Comparison of ENCODE assay signal across 8 cellular contexts in genomic region chr2:54673501-54673998, GRCh38. TPM values are rescaled to one million over a fixed set of nuclear protein-coding genes. Genes with fewer than 3 reads are reported as not detected.
DNase-seq lines count a peak whose midpoint lies in the region; ATAC-seq, FAIRE-seq and TF ChIP-seq lines count a peak whose summit lies in the region.

No MANE protein-coding gene starts in this region.

- H3K27me3 ChIP-seq in DOHH2 (ENCODE audit: control insufficient read depth, low read length): 0 out of 2 replicates have a peak, but pooled peaks cover 3% of the 10 kb centered on the region
- no peaks in the 10 kb centered on the region for H3K27me3 ChIP-seq in H1 (replicated peaks in 1 of 4; ENCODE audit: control insufficient read depth in 3 of 4, extremely low read depth in 1 of 4, insufficient read depth in 3 of 4, low read length in 3 of 4)
- H3K27me3 ChIP-seq in uterus: no peaks in the 10 kb centered on the region

- H3K27me3 Mint-ChIP-seq in natural killer cell (ENCODE audit: low read depth in 2 of 2): peaks cover 5 to 16% of the 10 kb centered on the region in 2 donors

- no peaks in the 10 kb centered on the region for H3K79me1 ChIP-seq in H1 (ENCODE audit: low read depth, low read length)

- TF ChIP-seq POLR2A in H1 (IDR thresholded peaks at IDR 0.05; ENCODE audit: control extremely low read depth in 1 of 2, low read depth in 2 of 2, low read length in 2 of 2): no peak
- peak in 1 of 2 donors; percentile 16 for TF ChIP-seq POLR2A in uterus (IDR thresholded peaks at IDR 0.05)

- 94% methylated on average over 16 of the region's 16 CpGs; no CpG with 5 or more reads in 1 of the 2 experiments for WGBS in H1 (ENCODE audit: extremely low coverage in 1 of 2, insufficient coverage in 1 of 2, insufficient read length in 1 of 2, insufficient replicate concordance in 2 of 2, low coverage in 1 of 2, low lambda C conversion rate in 2 of 2, missing lambda C conversion rate in 1 of 2), 2 experiments

- H3K36me3 ChIP-seq in DOHH2 (ENCODE audit: control insufficient read depth, low read length) (no peaks in the 10 kb centered on the region), H1 (ENCODE audit: control insufficient read depth in 2 of 4, insufficient read depth in 4 of 4, low read length in 3 of 4) (peaks cover 0 to 22% (median 13%) of the 10 kb centered on the region in 4 experiments; a peak in 7 of 8 replicates), uterus (no peaks in the 10 kb centered on the region)

- no peak overlapping the region for H4K5ac ChIP-seq in H1 (ENCODE audit: insufficient read length, low read depth, low read length)

- CTCF ChIA-PET in H1 (lab: Charles Lee; ENCODE audit: partially characterized antibody): interaction anchor here (0.9 to 11.9 kb wide), 8 partner anchors 10 to 566 kb away, joined by 3 to 138 read pairs (median 4); no protein-coding TSS in a partner anchor

- TF ChIP-seq RAD21 in H1 (IDR thresholded peaks at IDR 0.05 in 1 of 2, conservative IDR thresholded peaks at IDR 0.05 in 1 of 2; ENCODE audit: low read depth in 2 of 2, low read length in 2 of 2): no peak

- H2BK12ac ChIP-seq in H1 (ENCODE audit: low read depth, low read length): no peak overlapping the region

- no peaks in the 10 kb centered on the region for H3K9me2 ChIP-seq in DOHH2 (replicated peaks; ENCODE audit: control insufficient read depth, low read length)

- H3K36me3 Mint-ChIP-seq in natural killer cell: no peaks in the 10 kb centered on the region

- H4K20me1 ChIP-seq in DOHH2 (ENCODE audit: control insufficient read depth, insufficient read depth, low read depth, low read length): no peaks in the 10 kb centered on the region
- no peaks in the 10 kb centered on the region for H4K20me1 ChIP-seq in H1 (replicated peaks in 1 of 2; ENCODE audit: control insufficient read depth in 1 of 2, insufficient read depth in 2 of 2, low read length in 2 of 2)

- H3K4me3 Mint-ChIP-seq in natural killer cell: peak overlapping the region; percentile 65

- no peaks in the 10 kb centered on the region for H3F3A ChIP-seq in DOHH2 (ENCODE audit: control insufficient read depth, insufficient read depth)

- DNase-seq in RPMI7951 (ENCODE audit: low read depth) (peak; percentile 86), H1 (ENCODE audit: low read depth in 1 of 2, low spot score in 2 of 2) (peak in 1 of 2 experiments; percentile 45), natural killer cell (no peak), uterus (peak; percentile 83 to 88), NCI-H774 (lab: John Stamatoyannopoulos, UW) (no peak), DMS53 (lab: John Stamatoyannopoulos, UW) (no peak)

- H2BK20ac ChIP-seq in H1 (ENCODE audit: low read length): no peak overlapping the region

- H2BK120ac ChIP-seq in H1 (replicated peaks; ENCODE audit: low read depth, low read length): no peak overlapping the region

- H3K56ac ChIP-seq in H1 (replicated peaks; ENCODE audit: insufficient read length, low read depth, low read length): no peak overlapping the region

- peak overlapping the region; percentile 72; the same call in 1 of the 2 replicates for H4K8ac ChIP-seq in H1 (ENCODE audit: extremely low read depth, insufficient read depth, low read length)

- peak overlapping the region; percentile 27 for H3K4me2 ChIP-seq in DOHH2 (ENCODE audit: low read length)
- no peak overlapping the region for H3K4me2 ChIP-seq in H1 (ENCODE audit: insufficient read depth in 1 of 2, low read depth in 2 of 2, low read length in 2 of 2)

- no peaks in the 10 kb centered on the region for H3K9me3 Mint-ChIP-seq in natural killer cell

- H3K4ac ChIP-seq in H1 (replicated peaks; ENCODE audit: insufficient read length, low read depth, low read length): no peak overlapping the region

- no peaks in the 10 kb centered on the region for H3K9me3 ChIP-seq in DOHH2 (ENCODE audit: control insufficient read depth, insufficient read depth, low read length)
- H3K9me3 ChIP-seq in H1 (ENCODE audit: insufficient read depth in 2 of 2, low read depth in 1 of 2, low read length in 1 of 2): no peaks in the 10 kb centered on the region
- no peaks in the 10 kb centered on the region for H3K9me3 ChIP-seq in uterus

- no peak overlapping the region for H2BK5ac ChIP-seq in H1 (ENCODE audit: low read depth, low read length)

- H3K23ac ChIP-seq in H1 (ENCODE audit: insufficient read length): no peak overlapping the region

- H2BK15ac ChIP-seq in H1 (ENCODE audit: low read length): no peak overlapping the region

- TF ChIP-seq EP300 in H1 (IDR thresholded peaks at IDR 0.05; ENCODE audit: borderline replicate concordance in 1 of 2, low read depth in 2 of 2, low read length in 2 of 2): no peak

- no peak overlapping the region for H2AK5ac ChIP-seq in H1 (ENCODE audit: low read depth, low read length)

- H4K91ac ChIP-seq in H1 (replicated peaks; ENCODE audit: insufficient read length, low read length): no peak overlapping the region

- no peak overlapping the region for H3K27ac ChIP-seq in DOHH2 (ENCODE audit: low read depth, low read length)
- no peak overlapping the region for H3K27ac ChIP-seq in H1 (ENCODE audit: low read depth, low read length)
- peak overlapping the region; percentile 78 to 89 for H3K27ac ChIP-seq in uterus

- H3K79me2 ChIP-seq in DOHH2 (ENCODE audit: control insufficient read depth, low read length): no peaks in the 10 kb centered on the region
- H3K79me2 ChIP-seq in H1 (ENCODE audit: control insufficient read depth in 1 of 2, insufficient read depth in 2 of 2, low read length in 2 of 2): no peaks in the 10 kb centered on the region

- H3K4me3 ChIP-seq in DOHH2 (ENCODE audit: low read length): no peak overlapping the region
- H3K4me3 ChIP-seq in H1 (ENCODE audit: extremely low read depth in 1 of 4, insufficient read depth in 2 of 4, low read depth in 3 of 4, low read length in 4 of 4): no peak overlapping the region
- H3K4me3 ChIP-seq in uterus: no peak overlapping the region

- TF ChIP-seq CTCF in DOHH2 (IDR thresholded peaks at IDR 0.05; ENCODE audit: low read depth, low read length, poor library complexity, severe bottlenecking): no peak
- no peak for TF ChIP-seq CTCF in H1 (IDR thresholded peaks at IDR 0.05; ENCODE audit: control extremely low read depth in 1 of 3, insufficient read depth in 1 of 3, low read depth in 1 of 3, low read length in 3 of 3)
- no peak for TF ChIP-seq CTCF in natural killer cell (IDR thresholded peaks at IDR 0.05)
- TF ChIP-seq CTCF in uterus (IDR thresholded peaks at IDR 0.05): no peak

- intact Hi-C loops in natural killer cell (cut with micrococcal nuclease): no loop called here
- intact Hi-C loops in uterus (cut with DNase I; ENCODE audit: low total_unique reads): no loop called here

- peak overlapping the region; percentile 14 to 21 for H3K27ac Mint-ChIP-seq in natural killer cell

- H3K4me1 ChIP-seq in DOHH2 (ENCODE audit: control insufficient read depth, low read length) (peaks cover 16% of the 10 kb centered on the region), H1 (replicated peaks in 1 of 4; ENCODE audit: control insufficient read depth in 3 of 4, insufficient read depth in 4 of 4, low read length in 3 of 4) (peaks cover 0 to 3% (median 0%) of the 10 kb centered on the region in 4 experiments; a peak in 3 of 7 replicates), uterus (peaks cover under 1 to 5% of the 10 kb centered on the region in 2 donors)

- POLR2A ChIA-PET in H1 (lab: Charles Lee; ENCODE audit: partially characterized antibody): interaction anchor here (1.1 kb wide), 1 partner anchor 47 kb away, joined by 3 read pairs; no protein-coding TSS in a partner anchor

- FAIRE-seq in H1 (lab: Jason Lieb, UNC): no peak

- H3K18ac ChIP-seq in H1 (ENCODE audit: extremely low read depth, low read length): no peak overlapping the region

- peaks cover 10 to 11% of the 10 kb centered on the region in 2 donors for H3K4me1 Mint-ChIP-seq in natural killer cell

- no peak overlapping the region for H2AFZ ChIP-seq in H1 (ENCODE audit: low read length)

- ATAC-seq in HG02588 (IDR thresholded peaks at IDR 0.05; ENCODE audit: unreplicated experiment) (peak; percentile 42), natural killer cell (peak; percentile 42 to 88 (median 48))

- no peak overlapping the region for H3K9ac ChIP-seq in H1 (replicated peaks in 1 of 4; ENCODE audit: extremely low read depth in 1 of 4, low read depth in 3 of 4, low read length in 3 of 4)

- H3K23me2 ChIP-seq in H1 (ENCODE audit: low read depth, low read length): no peaks in the 10 kb centered on the region

- no peak overlapping the region for H3K14ac ChIP-seq in H1 (ENCODE audit: insufficient read length)

TF ChIP-seq in H1, 55 proteins besides CTCF, POLR2A, EP300 and RAD21:
- TF ChIP-seq YY1 (IDR thresholded peaks at IDR 0.05; ENCODE audit: low read depth, low read length) (peak; percentile 17; the same call in 1 of the 2 replicates), CBX8 (IDR thresholded peaks at IDR 0.05; ENCODE audit: borderline replicate concordance, low read depth, low read length) (no peak)

RNA-seq across cellular contexts. Expression of gene EML6, which starts 49.9 kb away (rescaled TPM):
- 0.72 and 2.1 TPM in 2 replicates for total RNA-seq in RPMI7951 (2014; rRNA removed; shearing (Covaris generic))
- total RNA-seq in H1 (2021; fragmentation: NEBNext Ultra II Directional; extraction: Animal tissue kit (Norgen Biotek cat#: 25700)): 1.6 and 2.9 TPM in 2 replicates
- polyA plus RNA-seq in H1 (2011; rRNA removed): 1.2 and 1.9 TPM in 2 replicates
- polyA plus RNA-seq in H1 (2011; cell fraction: cytosol; rRNA removed): 2.0 TPM
- polyA plus RNA-seq in H1 (2011; cell fraction: nucleus; rRNA removed): 7.0 TPM
- 0.76 to 2.3 TPM (median 2.0 TPM) in 4 replicates for polyA plus RNA-seq in H1 (2012, experiment 1 of 2)
- polyA plus RNA-seq in H1 (2012, experiment 2 of 2): 0.07 TPM
- polyA plus RNA-seq in H1 (2013, experiment 1 of 2): 0.47 TPM
- polyA plus RNA-seq in H1 (2013, experiment 2 of 2): 0.44 TPM
- 0.91 and 1.1 TPM in 2 replicates for polyA minus RNA-seq in H1 (2011; rRNA and poly(A)+ RNA removed)
- polyA minus RNA-seq in H1 (2011; cell fraction: cytosol; rRNA and poly(A)+ RNA removed): 2.2 TPM
- 6.6 TPM for polyA minus RNA-seq in H1 (2011; cell fraction: nucleus; rRNA and poly(A)+ RNA removed)
- total RNA-seq in natural killer cell (1 to 10 TPM; 1.7 to 3.2 (median 2.4) TPM), uterus (1 to 10 TPM in 3 of 4 donors, under 1 TPM in 1; 0.26 to 2.4 (median 1.5) TPM)

Comparison
In these comparisons a context has a peak if more than half of its experiments do, and no peak if none do; other contexts are left out.
1. H3K27ac ChIP-seq: peak in uterus (2 of 2); none in DOHH2 (single experiment) and H1 (single experiment).
2. DNase-seq: peak in RPMI7951 (single experiment) and uterus (2 of 2); none in natural killer cell (single experiment), NCI-H774 (single experiment) and DMS53 (single experiment).